Comparison of ENCODE assay signal across 23 cellular contexts in genomic region chr7:149373089-149373488, GRCh38.
DNase-seq lines count a peak whose midpoint lies in the region; ATAC-seq, FAIRE-seq and TF ChIP-seq lines count a peak whose summit lies in the region.
"Had no signal": no experiment of that assay in that cellular context is flagged by ENCODE, and none has a peak within 500 bp of the region (broad histone marks: within the 10 kb centered on the region; RNA-seq: fewer than 3 reads in every experiment).

No MANE protein-coding gene starts in this region.

- TF ChIP-seq EP300 in K562 (IDR thresholded peaks at IDR 0.05; ENCODE audit: low read length), result no peak

- H3K4me1 ChIP-seq in OCI-LY7 (ENCODE audit: insufficient read depth, low read length, poor library complexity, severe bottlenecking), result no peaks in the 10 kb centered on the region
- no peaks in the 10 kb centered on the region for H3K4me1 ChIP-seq in K562 (replicated peaks in 1 of 2; ENCODE audit: control insufficient read depth in 2 of 2, insufficient read depth in 2 of 2, low read length in 2 of 2)
- H3K4me1 ChIP-seq in neuronal stem cell (ENCODE audit: control insufficient read depth in 2 of 2, insufficient read depth in 1 of 2, low read depth in 1 of 2, low read length in 2 of 2), result no peaks in the 10 kb centered on the region
- H3K4me1 ChIP-seq: A549; BLaER1 treated with 17β-estradiol and CSF1 and Interleukin-3, amounts not matched to agents 10 nM and 100 nM had no signal

- POLR2A ChIA-PET in OCI-LY7 (lab: Charles Lee), result no interaction called here
- POLR2A ChIA-PET in K562 (lab: Yijun Ruan, JAX), result no interaction called here

- H3K27me3 Mint-ChIP-seq in immature natural killer cell (ENCODE audit: low read depth in 3 of 3), result peaks cover 0 to 6% (median 5%) of the 10 kb centered on the region in 3 donors

- H3K79me1 ChIP-seq in neuronal stem cell (ENCODE audit: low read depth, low read length), result no peaks in the 10 kb centered on the region

- H3K27ac ChIP-seq in OCI-LY7 (ENCODE audit: low read depth, low read length, poor library complexity, severe bottlenecking) (no peak overlapping the region), K562 (ENCODE audit: extremely low read depth, low read depth, low read length) (no peak overlapping the region), neuronal stem cell (replicated peaks; ENCODE audit: low read length) (no peak overlapping the region)
- H3K27ac ChIP-seq: 22Rv1; A549; BLaER1 treated with 17β-estradiol and CSF1 and Interleukin-3, amounts not matched to agents 10 nM and 100 nM had no signal

- H3K4me2 ChIP-seq in OCI-LY7 (ENCODE audit: low read length) (no peak overlapping the region), K562 (ENCODE audit: insufficient read depth, low read length) (no peak overlapping the region), neuronal stem cell (ENCODE audit: insufficient read depth, low read length, poor library complexity, severe bottlenecking) (no peak overlapping the region)
- H3K4me2 ChIP-seq: A549; BLaER1 treated with 17β-estradiol and CSF1 and Interleukin-3, amounts not matched to agents 10 nM and 100 nM had no signal

- no peak overlapping the region for H2AK5ac ChIP-seq in neuronal stem cell (ENCODE audit: low read depth, low read length)

- no peak overlapping the region for H2BK15ac ChIP-seq in neuronal stem cell (ENCODE audit: low read length)

- H3K36me3 ChIP-seq in OCI-LY7 (ENCODE audit: insufficient read depth, low read length) (no peaks in the 10 kb centered on the region), K562 (ENCODE audit: control insufficient read depth, insufficient read depth, low read length) (no peaks in the 10 kb centered on the region; the same call in 2 of the 3 replicates), neuronal stem cell (replicated peaks in 1 of 2; ENCODE audit: control insufficient read depth in 2 of 2, insufficient read depth in 2 of 2, low read length in 2 of 2) (no peaks in the 10 kb centered on the region)

- intact Hi-C loops in OCI-LY7 (cut with micrococcal nuclease; ENCODE audit: unreplicated experiment) (no loop called here), K562 (cut with micrococcal nuclease) (no loop called here)

- FAIRE-seq in K562 (lab: Jason Lieb, UNC), result no peak
- FAIRE-seq: A549, D721Med, G401.6, GM12891, GM19239 had no signal

- BruUV-seq in OCI-LY7 (replicated peaks; lab: Mats Ljungman, UMichigan) (no TSS peak), K562 (replicated peaks; lab: Mats Ljungman, UMichigan) (no TSS peak)

- DNase-seq in DMS53 (lab: John Stamatoyannopoulos, UW) (peak; percentile 43), DMS53 treated with DMSO at 0.1 percent for 48 hours (lab: John Stamatoyannopoulos, UW; ENCODE audit: unreplicated experiment) (no peak), OCI-LY7 (ENCODE audit: low spot score) (peak; percentile 6), K562 (ENCODE audit: extremely low read depth in 1 of 4, low spot score in 3 of 4) (no peak), neuronal stem cell (ENCODE audit: low spot score) (no peak), immature natural killer cell (no peak), hippocampal formation (lab: John Stamatoyannopoulos, UW) (no peak), NCI-H2029 treated with DMSO at 0.1 percent for 48 hours (lab: John Stamatoyannopoulos, UW) (no peak)
- DNase-seq: AML-193; Caco-2; Calu3; CD4-positive, alpha-beta T cell; CD8-positive, alpha-beta T cell; DMS79 treated with DMSO at 0.1 percent for 48 hours; GF-D8 had no signal

- no peak overlapping the region for H3K18ac ChIP-seq in neuronal stem cell (ENCODE audit: low read length)

- no peak for ATAC-seq in K562
- ATAC-seq: A549; CD8-positive, alpha-beta T cell had no signal

- TF ChIP-seq RAD21 in K562 (CRISPR knock-in tag; conservative IDR thresholded peaks at IDR 0.05 in 1 of 2, IDR thresholded peaks at IDR 0.05 in 1 of 2), result no peak

- no peaks in the 10 kb centered on the region for H3K9me1 ChIP-seq in K562 (ENCODE audit: control insufficient read depth, insufficient read depth, low read length)

- no peaks in the 10 kb centered on the region for H4K20me1 ChIP-seq in OCI-LY7 (ENCODE audit: insufficient read depth, low read length)
- H4K20me1 ChIP-seq in K562 (replicated peaks; ENCODE audit: control insufficient read depth, insufficient read depth, low read length), result no peaks in the 10 kb centered on the region
- H4K20me1 ChIP-seq: BLaER1 treated with 17β-estradiol and CSF1 and Interleukin-3, amounts not matched to agents 10 nM and 100 nM had no signal

- peaks cover 4 to 8% (median 4%) of the 10 kb centered on the region in 3 donors for H3K36me3 Mint-ChIP-seq in immature natural killer cell

- CTCF ChIA-PET in OCI-LY7 (lab: Charles Lee; ENCODE audit: unreplicated experiment), result no interaction called here
- CTCF ChIA-PET in K562 (lab: Yijun Ruan, JAX; ENCODE audit: low intra/inter-chr PET ratio), result no interaction called here

- H3K9ac ChIP-seq in K562 (ENCODE audit: insufficient read depth in 1 of 2, low read depth in 2 of 2, low read length in 2 of 2) (no peak overlapping the region), neuronal stem cell (ENCODE audit: low read depth, low read length, poor library complexity) (no peak overlapping the region)
- H3K9ac ChIP-seq: BLaER1 treated with 17β-estradiol and CSF1 and Interleukin-3, amounts not matched to agents 10 nM and 100 nM had no signal

- TF ChIP-seq CTCF in OCI-LY7 (conservative IDR thresholded peaks at IDR 0.05; ENCODE audit: low read length) (no peak), K562 (IDR thresholded peaks at IDR 0.05 in 2 of 3, conservative IDR thresholded peaks at IDR 0.05 in 1 of 3; ENCODE audit: insufficient read depth in 2 of 3, low read depth in 1 of 3, low read length in 3 of 3) (no peak)

- H3K9me3 ChIP-seq in OCI-LY7 (ENCODE audit: low read length) (no peaks in the 10 kb centered on the region), K562 (replicated peaks; ENCODE audit: control insufficient read depth, insufficient read depth, low read depth, low read length) (0 out of 2 replicates have a peak, but pooled peaks cover 2% of the 10 kb centered on the region), neuronal stem cell (replicated peaks in 1 of 2; ENCODE audit: control insufficient read depth in 2 of 2, insufficient read depth in 1 of 2, low read depth in 1 of 2, low read length in 2 of 2) (peaks cover 0 to 7% of the 10 kb centered on the region in 2 donors)

- H2BK5ac ChIP-seq in neuronal stem cell (ENCODE audit: low read length), result no peak overlapping the region

- H3K4me3 Mint-ChIP-seq in immature natural killer cell, result no peak overlapping the region
- H3K4me3 Mint-ChIP-seq: B cell; CD4-positive, alpha-beta T cell; CD8-positive, alpha-beta T cell had no signal

- H2AFZ ChIP-seq in OCI-LY7 (ENCODE audit: low read length) (no peak overlapping the region), K562 (ENCODE audit: low read depth, low read length) (no peak overlapping the region), neuronal stem cell (ENCODE audit: low read length) (no peak overlapping the region)

- in situ Hi-C loops in K562 (cut with MboI), result no loop called here

- H3K27ac Mint-ChIP-seq in immature natural killer cell, result no peak overlapping the region
- H3K27ac Mint-ChIP-seq: B cell; CD4-positive, alpha-beta T cell; CD8-positive, alpha-beta T cell had no signal

- H3K9me3 Mint-ChIP-seq in immature natural killer cell, result peaks cover 0 to 13% (median 4%) of the 10 kb centered on the region in 6 donors

- no peak overlapping the region for H4K8ac ChIP-seq in neuronal stem cell (ENCODE audit: low read depth, low read length)

- H3K79me2 ChIP-seq in OCI-LY7 (ENCODE audit: insufficient read depth, low read depth, low read length) (no peaks in the 10 kb centered on the region), K562 (ENCODE audit: control insufficient read depth, insufficient read depth, low read length) (no peaks in the 10 kb centered on the region)

- no peak overlapping the region for H3K23ac ChIP-seq in neuronal stem cell (ENCODE audit: low read depth, low read length, poor library complexity)

- H3K4me1 Mint-ChIP-seq in immature natural killer cell, result no peaks in the 10 kb centered on the region
- H3K4me1 Mint-ChIP-seq: B cell had no signal

- peak overlapping the region; percentile 75 for H2BK120ac ChIP-seq in neuronal stem cell (ENCODE audit: low read depth, low read length)

- H3K4ac ChIP-seq in neuronal stem cell (ENCODE audit: low read length), result no peak overlapping the region

- H3K14ac ChIP-seq in neuronal stem cell (ENCODE audit: low read length), result no peak overlapping the region

- no peak overlapping the region for H4K91ac ChIP-seq in neuronal stem cell (ENCODE audit: low read depth, low read length, poor library complexity)

- H3K4me3 ChIP-seq in OCI-LY7 (ENCODE audit: low read depth, low read length, poor library complexity, severe bottlenecking) (no peak overlapping the region), K562 (no peak overlapping the region), neuronal stem cell (ENCODE audit: low read length in 2 of 2) (no peak overlapping the region)
- H3K4me3 ChIP-seq: A549 had no signal

- no peak for TF ChIP-seq POLR2A in K562 (conservative IDR thresholded peaks at IDR 0.05)

- no peak overlapping the region for H2BK12ac ChIP-seq in neuronal stem cell (ENCODE audit: low read length)

- H3K9me2 ChIP-seq in OCI-LY7 (ENCODE audit: insufficient read depth, low read length), result no peaks in the 10 kb centered on the region

- 0% methylated on average over 1 of the region's 1 CpG for WGBS in K562 (ENCODE audit: insufficient coverage, low coverage, missing lambda C conversion rate)
- WGBS in neuronal stem cell (ENCODE audit: extremely low coverage in 2 of 2, insufficient read length in 2 of 2, insufficient replicate concordance in 1 of 2), 2 donors, result no CpG with 5 or more reads among the region's 1 CpG

- H3K27me3 ChIP-seq in K562 (ENCODE audit: control insufficient read depth in 2 of 2, insufficient read depth in 2 of 2, low read length in 2 of 2) (no peaks in the 10 kb centered on the region; a peak in 1 of 5 replicates), neuronal stem cell (ENCODE audit: control insufficient read depth in 3 of 3, insufficient read depth in 3 of 3, low read depth in 1 of 3, low read length in 3 of 3) (no peaks in the 10 kb centered on the region)
- H3K27me3 ChIP-seq: BLaER1 treated with 17β-estradiol and CSF1 and Interleukin-3, amounts not matched to agents 10 nM and 100 nM had no signal

TF ChIP-seq in K562, 482 proteins besides CTCF, POLR2A, EP300 and RAD21 (continues in another document):
- peak; percentile 49 for TF ChIP-seq ZNF280A (IDR thresholded peaks at IDR 0.05; ENCODE audit: low read depth, partially characterized antibody)

Comparison
In these comparisons a context has a peak if more than half of its experiments do, and no peak if none do; other contexts are left out.
1. DNase-seq: peak in DMS53 (single experiment) and OCI-LY7 (single experiment); none in DMS53 treated with DMSO at 0.1 percent for 48 hours (single experiment), K562 (0 of 4), neuronal stem cell (single experiment), immature natural killer cell (0 of 3), hippocampal formation (0 of 2) and NCI-H2029 treated with DMSO at 0.1 percent for 48 hours (single experiment).